In the genomic region with DNA sequence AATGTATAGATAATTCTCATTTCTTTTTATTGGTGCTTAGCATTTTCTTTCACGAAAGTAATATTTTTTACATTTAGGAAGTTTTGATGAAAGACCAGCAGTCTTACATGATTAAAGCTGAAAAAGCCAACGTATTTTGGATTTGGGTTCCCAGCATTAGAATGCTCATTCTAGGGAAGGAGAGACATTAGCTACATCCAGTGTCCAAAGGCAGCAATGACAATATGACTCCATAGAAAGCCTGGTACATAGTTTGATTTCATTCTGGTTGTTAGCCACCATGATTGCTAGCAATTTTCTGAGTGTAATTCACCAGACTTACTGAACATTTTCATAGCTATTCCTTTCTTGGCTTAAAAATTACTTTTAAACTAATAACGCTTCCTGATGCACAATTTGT, we compare ENCODE assay signal across 21 cellular contexts.
DNase-seq lines count a peak whose midpoint lies in the region; FAIRE-seq and TF ChIP-seq lines count a peak whose summit lies in the region.
"Had no signal": no experiment of that assay in that cellular context is flagged by ENCODE, and none has a peak within 500 bp of the region (broad histone marks: within the 10 kb centered on the region; RNA-seq: fewer than 3 reads in every experiment).

No MANE protein-coding gene starts in this region.

- no peaks in the 10 kb centered on the region for H3K36me3 Mint-ChIP-seq in neural progenitor cell
- H3K36me3 Mint-ChIP-seq: activated naive CD4-positive, alpha-beta T cell treated with anti-CD3 and anti-CD28 coated beads, Interleukin-2, amount 50 U/mL, for 72 hours had no signal

- TF ChIP-seq CTCF in D721Med (IDR thresholded peaks at IDR 0.05; ENCODE audit: insufficient read depth, missing control alignments) (peak; percentile 36), astrocyte of the spinal cord (IDR thresholded peaks at IDR 0.05; ENCODE audit: low read depth, low read length) (peak; percentile 8), neural progenitor cell (IDR thresholded peaks at IDR 0.05) (peak; percentile 16), stomach (IDR thresholded peaks at IDR 0.05) (no peak)

- no peak overlapping the region for H3K4me2 ChIP-seq in neural progenitor cell
- H3K4me2 ChIP-seq: BLaER1 had no signal

- H3K4me3 Mint-ChIP-seq in neural progenitor cell = no peak overlapping the region
- H3K4me3 Mint-ChIP-seq: activated T-helper 1 cell treated with anti-CD3 and anti-CD28 coated beads, Interleukin-12 subunit alpha, Interleukin-12 subunit beta, Interleukin-2, Interleukin-4 antibody, amounts not matched to agents 30 ng/mL and 10 ng/mL and 1 ng/mL, durations not matched to agents 14 hours and 24 hours and 36 hours had no signal

- H2AFZ ChIP-seq in neural progenitor cell (replicated peaks) = no peak overlapping the region

- no peaks in the 10 kb centered on the region for H3K4me1 ChIP-seq in neural progenitor cell
- no peaks in the 10 kb centered on the region for H3K4me1 ChIP-seq in stomach
- H3K4me1 ChIP-seq: BLaER1, lower lobe of right lung, Peyer's patch, tibial nerve had no signal

- no peaks in the 10 kb centered on the region for H4K20me1 ChIP-seq in neural progenitor cell (ENCODE audit: low read depth)
- H4K20me1 ChIP-seq: BLaER1 had no signal

- H3K27me3 ChIP-seq in neural progenitor cell (no peaks in the 10 kb centered on the region), stomach (no peaks in the 10 kb centered on the region)
- H3K27me3 ChIP-seq: BLaER1, Peyer's patch had no signal

- peaks cover 2% of the 10 kb centered on the region for H3K27me3 Mint-ChIP-seq in neural progenitor cell (ENCODE audit: insufficient read depth, low read depth)

- intact Hi-C loops in stomach (cut with DNase I; ENCODE audit: low total_unique reads) = no loop called here

- H3K79me2 ChIP-seq in neural progenitor cell (ENCODE audit: low read depth) = no peaks in the 10 kb centered on the region

- no peak overlapping the region for H3K9ac ChIP-seq in neural progenitor cell
- H3K9ac ChIP-seq: BLaER1 had no signal

- H3K27ac ChIP-seq in neural progenitor cell = no peak overlapping the region
- H3K27ac ChIP-seq in stomach = no peak overlapping the region
- H3K27ac ChIP-seq: BLaER1, coronary artery, lower lobe of right lung, Peyer's patch, SK-N-MC, tibial nerve had no signal

- FAIRE-seq in D721Med (lab: Jason Lieb, UNC) = no peak

- no peaks in the 10 kb centered on the region for H3K9me3 ChIP-seq in neural progenitor cell (ENCODE audit: low read depth)
- no peaks in the 10 kb centered on the region for H3K9me3 ChIP-seq in stomach
- H3K9me3 ChIP-seq: BLaER1, lower lobe of right lung, Peyer's patch, tibial nerve had no signal

- no peaks in the 10 kb centered on the region for H3K9me3 Mint-ChIP-seq in neural progenitor cell

- H3K36me3 ChIP-seq in neural progenitor cell (no peaks in the 10 kb centered on the region), stomach (no peaks in the 10 kb centered on the region)
- H3K36me3 ChIP-seq: BLaER1, lower lobe of right lung, Peyer's patch, tibial nerve had no signal

- in situ Hi-C loops in astrocyte of the spinal cord (cut with HindIII; ENCODE audit: low sequenced_read_pairs) = no loop called here

- H3K4me3 ChIP-seq in astrocyte of the spinal cord (ENCODE audit: low read depth, low read length) (no peak overlapping the region), neural progenitor cell (no peak overlapping the region), stomach (no peak overlapping the region)
- H3K4me3 ChIP-seq: BLaER1, coronary artery, lower lobe of right lung, Peyer's patch, SK-N-MC, tibial nerve had no signal

- no peak overlapping the region for H3K27ac Mint-ChIP-seq in neural progenitor cell
- H3K27ac Mint-ChIP-seq: activated naive CD4-positive, alpha-beta T cell treated with anti-CD3 and anti-CD28 coated beads, Interleukin-2, amount 50 U/mL, for 72 hours; activated T-helper 1 cell treated with anti-CD3 and anti-CD28 coated beads, Interleukin-12 subunit alpha, Interleukin-12 subunit beta, Interleukin-2, Interleukin-4 antibody, amounts not matched to agents 30 ng/mL and 10 ng/mL and 1 ng/mL, durations not matched to agents 14 hours and 24 hours and 36 hours had no signal

- no peak for TF ChIP-seq POLR2A in stomach (IDR thresholded peaks at IDR 0.05)

- no peak for TF ChIP-seq EP300 in stomach (IDR thresholded peaks at IDR 0.05)

- 69 to 79% (median 74%) methylated on average over 3 of the region's 3 CpGs for WGBS in stomach, 5 donors

- H3F3A ChIP-seq in neural progenitor cell (ENCODE audit: low read depth) = no peaks in the 10 kb centered on the region

- no peak for DNase-seq in D721Med (ENCODE audit: insufficient read length, low spot score)
- DNase-seq in HT-29 (ENCODE audit: low spot score) = peak; percentile 21
- DNase-seq in astrocyte of the spinal cord (ENCODE audit: low read depth, low spot score) = no peak
- peak; percentile 7 for DNase-seq in neural progenitor cell (ENCODE audit: low spot score)
- no peak for DNase-seq in stomach
- no peak for DNase-seq in activated CD4-positive, alpha-beta T cell treated with anti-CD3 and anti-CD28 coated beads for 48 hours
- no peak for DNase-seq in foreskin melanocyte
- DNase-seq: activated CD4-positive, CD25-positive, alpha-beta regulatory T cell treated with anti-CD3 and anti-CD28 coated beads, Interleukin-2, amount 50 U/mL, for 72 hours; Calu3; islet precursor cell; lower lobe of right lung; MV-4-11; NCI-H69; Peyer's patch; stimulated activated naive CD4-positive, alpha-beta T cell treated with Interleukin-2 at 50 U/mL for 16 hours had no signal

- no peaks in the 10 kb centered on the region for H3K4me1 Mint-ChIP-seq in neural progenitor cell

Comparison
In these comparisons a context has a peak if more than half of its experiments do, and no peak if none do; other contexts are left out.
1. DNase-seq: peak in HT-29 (single experiment) and neural progenitor cell (single experiment); none in D721Med (single experiment), astrocyte of the spinal cord (single experiment), stomach (single experiment), activated CD4-positive, alpha-beta T cell treated with anti-CD3 and anti-CD28 coated beads for 48 hours (single experiment) and foreskin melanocyte (single experiment).
2. CTCF ChIP-seq: peak in D721Med (single experiment), astrocyte of the spinal cord (single experiment) and neural progenitor cell (single experiment); none in stomach (0 of 7).